6 cellular contexts compared by ENCODE assay signal in the genomic region with DNA sequence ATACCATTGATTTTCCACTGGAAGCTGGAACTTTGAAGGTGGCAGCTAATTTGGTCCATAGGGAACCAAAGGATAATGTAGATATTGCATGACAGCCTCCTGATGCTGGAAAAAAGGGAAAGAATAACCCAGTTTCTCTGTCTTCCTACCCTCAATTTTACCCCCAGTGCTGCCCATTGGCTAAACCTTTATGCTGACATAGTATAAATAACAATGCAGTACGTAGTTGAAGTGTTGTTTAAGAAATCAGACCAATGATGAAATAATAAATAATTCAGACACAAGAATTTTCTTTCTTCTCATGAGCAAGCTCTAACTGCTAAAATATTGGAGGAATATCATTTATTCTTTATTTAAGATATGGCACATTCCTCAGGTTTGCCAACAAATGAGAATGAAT.
"Had no signal": no experiment of that assay in that cellular context is flagged by ENCODE, and none has a peak within 500 bp of the region (broad histone marks: within the 10 kb centered on the region; RNA-seq: fewer than 3 reads in every experiment).

No MANE protein-coding gene starts in this region.

- ATAC-seq: K562 had no signal

- DNase-seq: KBM-7, KG1 had no signal

- H3K27ac ChIP-seq: HL-60, KMS-11 had no signal

- FAIRE-seq: HTR-8/SVneo, K562 had no signal

- H3K4me3 ChIP-seq: K562 had no signal

- H3K4me2 ChIP-seq: KMS-11 had no signal

- H3K9ac ChIP-seq: KMS-11 had no signal
